In genomic region chr13:20461481-20461859, GRCh38 we compare ENCODE assay signal across 11 cellular contexts.
DNase-seq lines count a peak whose midpoint lies in the region; ATAC-seq lines count a peak whose summit lies in the region.
"Had no signal": no experiment of that assay in that cellular context is flagged by ENCODE, and none has a peak within 500 bp of the region (broad histone marks: within the 10 kb centered on the region; RNA-seq: fewer than 3 reads in every experiment).

No MANE protein-coding gene starts in this region.

- no peak overlapping the region for H3K18ac ChIP-seq in mesendoderm (ENCODE audit: low read length)

- H3K4me3 ChIP-seq in mesendoderm (ENCODE audit: low read length) = no peak overlapping the region

- H3K4me1 ChIP-seq in mesendoderm (ENCODE audit: control insufficient read depth, low read depth, low read length) = peaks cover 7% of the 10 kb centered on the region

- no peaks in the 10 kb centered on the region for H3K79me2 ChIP-seq in mesendoderm (ENCODE audit: control insufficient read depth, insufficient read depth, low read length)

- no peak overlapping the region for H3K9ac ChIP-seq in mesendoderm (ENCODE audit: low read length)

- H3K36me3 ChIP-seq in mesendoderm (ENCODE audit: control insufficient read depth, insufficient read depth, low read length) = no peaks in the 10 kb centered on the region

- no peak overlapping the region for H2BK5ac ChIP-seq in mesendoderm (ENCODE audit: low read length)

- H3K27ac ChIP-seq in mesendoderm (ENCODE audit: low read depth, low read length) = no peak overlapping the region

- no peak overlapping the region for H2AK5ac ChIP-seq in mesendoderm (ENCODE audit: low read length)

- ATAC-seq in GM21576 (IDR thresholded peaks at IDR 0.05; ENCODE audit: unreplicated experiment) = no peak
- ATAC-seq: T-cell had no signal

- peak; percentile 29 for DNase-seq in AG08396 (ENCODE audit: low spot score)
- DNase-seq in HT1080 (ENCODE audit: low read depth) = peak; percentile 68
- DNase-seq in amniotic epithelial cell (ENCODE audit: low read depth) = peak; percentile 76
- DNase-seq in mesendoderm = peak; percentile 46
- DNase-seq in HUDEP-2 (lab: John Stamatoyannopoulos, UW; ENCODE audit: unreplicated experiment in 76 of 76) = no peak
- no peak for DNase-seq in NCI-H1694 (lab: John Stamatoyannopoulos, UW)
- DNase-seq in activated gamma-delta T cell treated with Interleukin-2 at 50 U/mL for 16 hours = no peak
- DNase-seq: amniotic stem cell, NCI-H510A treated with DMSO at 0.1 percent for 48 hours, T-cell had no signal

- no peaks in the 10 kb centered on the region for H3K79me1 ChIP-seq in mesendoderm (ENCODE audit: low read length)

- no peak overlapping the region for H4K8ac ChIP-seq in mesendoderm (ENCODE audit: low read depth, low read length)

- no CpG with 5 or more reads among the region's 2 CpGs for WGBS in mesendoderm (ENCODE audit: extremely low coverage, insufficient coverage, low lambda C conversion rate)

- H4K5ac ChIP-seq in mesendoderm (ENCODE audit: low read length) = no peak overlapping the region

- no peak overlapping the region for H3K23ac ChIP-seq in mesendoderm (ENCODE audit: low read length)

- no peaks in the 10 kb centered on the region for H3K27me3 ChIP-seq in mesendoderm (ENCODE audit: insufficient read depth, low read length, poor library complexity)

- no peak overlapping the region for H3K4ac ChIP-seq in mesendoderm (ENCODE audit: low read depth, low read length)

- peak overlapping the region; percentile 56 for H3K56ac ChIP-seq in mesendoderm (ENCODE audit: low read length)

- H3K4me2 ChIP-seq in mesendoderm (ENCODE audit: low read length) = no peak overlapping the region

- H2BK15ac ChIP-seq in mesendoderm (replicated peaks; ENCODE audit: low read depth) = no peak overlapping the region

- H2BK120ac ChIP-seq in mesendoderm (ENCODE audit: low read depth, low read length) = no peak overlapping the region

Comparison
In these comparisons a context has a peak if more than half of its experiments do, and no peak if none do; other contexts are left out.
1. DNase-seq: peak in AG08396 (single experiment), HT1080 (single experiment), amniotic epithelial cell (single experiment) and mesendoderm (single experiment); none in HUDEP-2 (0 of 76), NCI-H1694 (single experiment) and activated gamma-delta T cell treated with Interleukin-2 at 50 U/mL for 16 hours (single experiment).